Comparison of ENCODE assay signal across 15 cellular contexts in genomic region chr3:81443948-81444347, GRCh38.
DNase-seq lines count a peak whose midpoint lies in the region; ATAC-seq, FAIRE-seq and TF ChIP-seq lines count a peak whose summit lies in the region.
"Had no signal": no experiment of that assay in that cellular context is flagged by ENCODE, and none has a peak within 500 bp of the region (broad histone marks: within the 10 kb centered on the region; RNA-seq: fewer than 3 reads in every experiment).

No MANE protein-coding gene starts in this region.

- no peaks in the 10 kb centered on the region for H3K79me2 ChIP-seq in hepatocyte

- H3K36me3 ChIP-seq in pancreas (no peaks in the 10 kb centered on the region), hepatocyte (replicated peaks; ENCODE audit: insufficient read depth, low read depth) (no peaks in the 10 kb centered on the region)

- no peak overlapping the region for H3K4me2 ChIP-seq in hepatocyte

- ATAC-seq in pancreas, result peak in 3 of 4 donors; percentile 48 to 81 (median 75)
- no peak for ATAC-seq in HG03460 (IDR thresholded peaks at IDR 0.05; ENCODE audit: unreplicated experiment)
- ATAC-seq in GM18873 (IDR thresholded peaks at IDR 0.05; ENCODE audit: low FRiP score, unreplicated experiment), result no peak
- ATAC-seq: esophagus mucosa had no signal

- no peaks in the 10 kb centered on the region for H3K4me1 ChIP-seq in pancreas
- no peaks in the 10 kb centered on the region for H3K4me1 ChIP-seq in hepatocyte (ENCODE audit: insufficient read depth)

- CTCF ChIA-PET in RWPE1 (lab: Yijun Ruan, JAX), result no interaction called here

- H3K27ac ChIP-seq in RWPE1 (no peak overlapping the region), pancreas (peak overlapping the region in 1 of 4 donors; percentile 31), hepatocyte (no peak overlapping the region)

- no peaks in the 10 kb centered on the region for H3K9me2 ChIP-seq in hepatocyte (replicated peaks; ENCODE audit: insufficient read depth)

- FAIRE-seq in pancreas (lab: Jason Lieb, UNC), result no peak

- DNase-seq in EL, result peak; percentile 43
- DNase-seq in RWPE1 (ENCODE audit: low spot score), result peak; percentile 18
- DNase-seq in fibroblast of gingiva (ENCODE audit: low read depth), result peak; percentile 92
- DNase-seq in pancreas, result no peak
- no peak for DNase-seq in AML-193 (lab: John Stamatoyannopoulos, UW)
- DNase-seq in hepatocyte (ENCODE audit: low spot score), result no peak
- DNase-seq: activated CD4-positive, alpha-beta T cell treated with anti-CD3 and anti-CD28 coated beads, Interleukin-2, amount 50 U/mL, for 4 hours; CD4-positive, alpha-beta T cell; immature natural killer cell; NCI-H1694 treated with DMSO at 0.1 percent for 48 hours; NCI-H526 treated with DMSO at 0.1 percent for 48 hours; RPMI8226 had no signal

- 15 to 29% methylated on average over 1 of the region's 1 CpG for whole genome bisulfite sequencing in pancreas, 2 donors
- 90% methylated on average over 1 of the region's 1 CpG for WGBS in hepatocyte (ENCODE audit: low lambda C conversion rate, missing lambda C conversion rate)

- H3K9me3 ChIP-seq in pancreas (no peaks in the 10 kb centered on the region), hepatocyte (ENCODE audit: low read depth) (no peaks in the 10 kb centered on the region)

- TF ChIP-seq CTCF in RWPE1 (conservative IDR thresholded peaks at IDR 0.05; ENCODE audit: low read depth) (no peak), pancreas (IDR thresholded peaks at IDR 0.05) (no peak), hepatocyte (IDR thresholded peaks at IDR 0.05; ENCODE audit: poor library complexity) (no peak)

- H3K4me3 ChIP-seq in pancreas (no peak overlapping the region), hepatocyte (no peak overlapping the region)

- no peak overlapping the region for H2AFZ ChIP-seq in hepatocyte

- H3K27me3 ChIP-seq in pancreas (no peaks in the 10 kb centered on the region), hepatocyte (no peaks in the 10 kb centered on the region)

- intact Hi-C loops in pancreas (cut with DNase I), result no loop called here

- H4K20me1 ChIP-seq in hepatocyte (ENCODE audit: insufficient read depth, poor library complexity, severe bottlenecking), result no peaks in the 10 kb centered on the region

- POLR2A ChIA-PET in RWPE1 (lab: Yijun Ruan, JAX; ENCODE audit: low non-redundant PET), result no interaction called here

Comparison
In these comparisons a context has a peak if more than half of its experiments do, and no peak if none do; other contexts are left out.
1. DNase-seq: peak in EL (single experiment), RWPE1 (single experiment) and fibroblast of gingiva (single experiment); none in pancreas (0 of 6), AML-193 (0 of 2) and hepatocyte (single experiment).
2. ATAC-seq: peak in pancreas (3 of 4); none in HG03460 (single experiment) and GM18873 (single experiment).